8 cellular contexts compared by ENCODE assay signal in genomic region chr19:10936661-10937084, GRCh38. TPM values are rescaled to one million over a fixed set of nuclear protein-coding genes. Genes with fewer than 3 reads are reported as not detected.
DNase-seq lines count a peak whose midpoint lies in the region; ATAC-seq and TF ChIP-seq lines count a peak whose summit lies in the region.

No MANE protein-coding gene starts in this region.

- no peaks in the 10 kb centered on the region for H3K27me3 Mint-ChIP-seq in chondrocyte (ENCODE audit: low read depth)

- 1 to 4% (median 3%) methylated on average over 11 of the region's 11 CpGs for WGBS in stomach, 5 donors

- peaks cover 3% of the 10 kb centered on the region for H3K36me3 Mint-ChIP-seq in chondrocyte (ENCODE audit: low read depth)

- no peak for TF ChIP-seq EP300 in stomach (IDR thresholded peaks at IDR 0.05)

- intact Hi-C loops in Right ventricle myocardium inferior (cut with DNase I) (loop anchor here (5.0 kb wide), 2 partner anchors 41 to 191 kb away; no protein-coding TSS in a partner anchor), cardiac septum (cut with DNase I) (loop anchor here (5.0 kb wide), 1 partner anchor 191 kb away; no protein-coding TSS in a partner anchor), stomach (cut with DNase I; ENCODE audit: low total_unique reads) (no loop called here)

- H3K4me1 Mint-ChIP-seq in chondrocyte (ENCODE audit: low read depth): peaks cover 3% of the 10 kb centered on the region

- peak overlapping the region in 3 of 5 donors; percentile 39 to 47 (median 43) for H3K27ac ChIP-seq in stomach

- in situ Hi-C loops in SK-MEL-5 (cut with HindIII; ENCODE audit: low pct_unique_long_range_greater_than_20kb, low sequenced_read_pairs): no loop called here

- H3K4me1 ChIP-seq in stomach: peaks cover 5 to 61% (median 25%) of the 10 kb centered on the region in 4 donors

- H3K4me3 Mint-ChIP-seq in chondrocyte (ENCODE audit: unreplicated experiment): no peak overlapping the region

- peak; percentile 70 for ATAC-seq in Right ventricle myocardium inferior

- no peaks in the 10 kb centered on the region for H3K9me3 Mint-ChIP-seq in chondrocyte (ENCODE audit: low read depth)

- no peaks in the 10 kb centered on the region for H3K27me3 ChIP-seq in stomach

- no peak for TF ChIP-seq POLR2A in stomach (IDR thresholded peaks at IDR 0.05)

- H3K27ac Mint-ChIP-seq in chondrocyte (ENCODE audit: unreplicated experiment): peak overlapping the region; percentile 54

- TF ChIP-seq CTCF in chondrocyte (IDR thresholded peaks at IDR 0.05) (peak; percentile 82), stomach (IDR thresholded peaks at IDR 0.05) (peak in 5 of 7 experiments; percentile 37 to 78 (median 51))

- H3K9me3 ChIP-seq in stomach: no peaks in the 10 kb centered on the region

- peaks cover 0 to 18% (median 15%) of the 10 kb centered on the region in 4 donors for H3K36me3 ChIP-seq in stomach

- DNase-seq in Right ventricle myocardium inferior (ENCODE audit: missing footprints) (no peak), cardiac septum (ENCODE audit: low spot score) (no peak), NCI-H1417 (lab: John Stamatoyannopoulos, UW) (peak; percentile 73 to 94 (median 77)), SK-MEL-5 (ENCODE audit: low read depth, low spot score) (peak; percentile 82), chondrocyte (ENCODE audit: low spot score) (no peak), kidney glomerular epithelial cell (lab: John Stamatoyannopoulos, UW) (peak; percentile 53), stomach (peak; percentile 41), cortex of kidney (lab: John Stamatoyannopoulos, UW) (no peak)

- peak overlapping the region in 2 of 4 donors; percentile 9 to 11 for H3K4me3 ChIP-seq in stomach

RNA-seq across cellular contexts. Expression of gene TIMM29, which starts 8.1 kb away (rescaled TPM):
- total RNA-seq in Right ventricle myocardium inferior (15.3 TPM), cardiac septum (14.1 TPM), chondrocyte (22.1 to 25.7 TPM (median 24.2 TPM) in 3 replicates), stomach (100 to 1,000 TPM in 1 of 5 donors, 10 to 100 TPM in 3, 1 to 10 TPM in 1; 9.8 to 294 (median 34.4) TPM)
- total RNA-seq in SK-MEL-5 (2014; rRNA removed; shearing (Covaris generic)): 19.3 and 23.0 TPM in 2 replicates
- polyA plus RNA-seq in SK-MEL-5 (2015; cell fraction: cytosol; rRNA removed): 20.3 and 21.3 TPM in 2 replicates
- polyA plus RNA-seq in SK-MEL-5 (2015; cell fraction: nucleus; rRNA removed): 5.1 and 11.1 TPM in 2 replicates
- 10 to 100 TPM; 14.3 to 18.6 (median 14.3) TPM for polyA plus RNA-seq in stomach

RNA-seq across cellular contexts. Expression of gene YIPF2, which starts 8.2 kb away (rescaled TPM):
- total RNA-seq in Right ventricle myocardium inferior: 15.2 TPM
- 20.8 TPM for total RNA-seq in cardiac septum
- 42.8 and 45.3 TPM in 2 replicates for total RNA-seq in SK-MEL-5 (2014; rRNA removed; shearing (Covaris generic))
- polyA plus RNA-seq in SK-MEL-5 (2015; cell fraction: cytosol; rRNA removed): 50.7 and 55.8 TPM in 2 replicates
- 53.0 and 54.9 TPM in 2 replicates for polyA plus RNA-seq in SK-MEL-5 (2015; cell fraction: nucleus; rRNA removed)
- total RNA-seq in chondrocyte: 74.5 to 88.2 TPM (median 76.1 TPM) in 3 replicates
- 10 to 100 TPM in 4 of 5 donors, under 1 TPM in 1; 0.58 to 72.3 (median 52.6) TPM for total RNA-seq in stomach
- 10 to 100 TPM; 19.1 to 28.6 (median 28.6) TPM for polyA plus RNA-seq in stomach

RNA-seq across cellular contexts. Expression of gene SMARCA4, which starts 24.2 kb away (rescaled TPM):
- total RNA-seq in Right ventricle myocardium inferior (33.8 TPM), cardiac septum (52.2 TPM), chondrocyte (107 to 121 TPM (median 115 TPM) in 3 replicates), stomach (100 to 1,000 TPM in 1 of 5 donors, 10 to 100 TPM in 4; 28.6 to 158 (median 74.5) TPM)
- 5.8 and 7.2 TPM in 2 replicates for total RNA-seq in SK-MEL-5 (2014; rRNA removed; shearing (Covaris generic))
- polyA plus RNA-seq in SK-MEL-5 (2015; cell fraction: cytosol; rRNA removed): 6.5 and 7.5 TPM in 2 replicates
- 57.2 and 67.3 TPM in 2 replicates for polyA plus RNA-seq in SK-MEL-5 (2015; cell fraction: nucleus; rRNA removed)
- polyA plus RNA-seq in stomach: 10 to 100 TPM; 41.5 to 77.2 (median 47.4) TPM

Comparison
In these comparisons a context has a peak if more than half of its experiments do, and no peak if none do; other contexts are left out.
1. DNase-seq: peak in NCI-H1417 (3 of 3), SK-MEL-5 (single experiment), kidney glomerular epithelial cell (single experiment) and stomach (single experiment); none in Right ventricle myocardium inferior (single experiment), cardiac septum (single experiment), chondrocyte (single experiment) and cortex of kidney (single experiment).